23 cellular contexts compared by ENCODE assay signal in the genomic region with DNA sequence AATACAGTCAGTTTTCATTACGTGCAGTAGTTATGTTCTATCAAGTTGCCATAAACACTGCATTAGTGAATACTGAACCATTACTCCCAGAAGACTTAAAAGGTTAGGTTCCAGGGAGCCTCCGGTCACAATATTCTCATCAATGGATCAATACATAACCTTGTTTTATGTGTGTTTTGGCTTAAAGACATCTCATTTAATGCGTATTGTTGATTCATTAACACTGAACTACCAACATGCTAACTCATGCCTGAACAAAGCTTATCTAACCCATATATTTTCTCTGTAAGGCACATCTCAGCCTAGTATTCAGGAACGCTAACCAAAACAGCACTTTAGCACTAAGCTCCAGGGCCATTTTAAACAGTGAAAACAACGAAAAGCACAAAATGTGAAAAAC.
"Had no signal": no experiment of that assay in that cellular context is flagged by ENCODE, and none has a peak within 500 bp of the region (broad histone marks: within the 10 kb centered on the region; RNA-seq: fewer than 3 reads in every experiment).

No MANE protein-coding gene starts in this region.

- H3K4me1 Mint-ChIP-seq: immature natural killer cell; naive thymus-derived CD4-positive, alpha-beta T cell had no signal

- H3K27ac Mint-ChIP-seq: immature natural killer cell; memory B cell; naive thymus-derived CD4-positive, alpha-beta T cell; natural killer cell treated with Interleukin-12 subunit alpha and Interleukin-12 subunit beta and Interleukin-15 and Interleukin-18, amount 100 ng/mL, for 72 hours; progenitor cell of endocrine pancreas; stimulated activated effector memory CD8-positive, alpha-beta T cell treated with anti-CD3 and anti-CD28 coated beads, Interleukin-12 subunit alpha, Interleukin-12 subunit beta, amount 100 ng/mL, for 72 hours; stimulated activated naive CD8-positive, alpha-beta T cell treated with anti-CD3 and anti-CD28 coated beads, Interleukin-15, Interleukin-2, amounts not matched to agents 100 ng/mL and 50 ng/mL, for 24 hours had no signal

- H3K27me3 ChIP-seq: ovary, right atrium auricular region, suprapubic skin, tibial artery, upper lobe of right lung had no signal

- H3K36me3 Mint-ChIP-seq: stimulated activated effector memory CD8-positive, alpha-beta T cell treated with anti-CD3 and anti-CD28 coated beads, Interleukin-12 subunit alpha, Interleukin-12 subunit beta, amount 100 ng/mL, for 72 hours had no signal

- H3K9me3 Mint-ChIP-seq: natural killer cell treated with Interleukin-12 subunit alpha and Interleukin-12 subunit beta and Interleukin-15 and Interleukin-18, amount 100 ng/mL, for 72 hours; stimulated activated effector memory CD8-positive, alpha-beta T cell treated with anti-CD3 and anti-CD28 coated beads, Interleukin-12 subunit alpha, Interleukin-12 subunit beta, amount 100 ng/mL, for 72 hours had no signal

- H3K27ac ChIP-seq: left ventricle myocardium inferior, ovary, right atrium auricular region, suprapubic skin, thoracic aorta, tibial artery, upper lobe of right lung had no signal

- H3K4me3 ChIP-seq: left ventricle myocardium inferior, lung, mucosa of descending colon, ovary, right atrium auricular region, skin epidermis, suprapubic skin, thoracic aorta, tibial artery, upper lobe of right lung had no signal

- H3K4me3 Mint-ChIP-seq: immature natural killer cell; memory B cell; naive thymus-derived CD4-positive, alpha-beta T cell; natural killer cell treated with Interleukin-12 subunit alpha and Interleukin-12 subunit beta and Interleukin-15 and Interleukin-18, amount 100 ng/mL, for 72 hours; stimulated activated effector memory CD8-positive, alpha-beta T cell treated with anti-CD3 and anti-CD28 coated beads, Interleukin-12 subunit alpha, Interleukin-12 subunit beta, amount 100 ng/mL, for 72 hours; stimulated activated naive CD8-positive, alpha-beta T cell treated with anti-CD3 and anti-CD28 coated beads, Interleukin-15, Interleukin-2, amounts not matched to agents 100 ng/mL and 50 ng/mL, for 24 hours had no signal

- H3K9me3 ChIP-seq: ovary, right atrium auricular region, suprapubic skin, thoracic aorta, tibial artery had no signal

- H3K4me1 ChIP-seq: left ventricle myocardium inferior, right atrium auricular region, tibial artery, upper lobe of right lung had no signal

- ATAC-seq: mucosa of descending colon; naive thymus-derived CD4-positive, alpha-beta T cell; natural killer cell treated with Interleukin-12 subunit alpha and Interleukin-12 subunit beta and Interleukin-15 and Interleukin-18, amount 100 ng/mL, for 72 hours; sciatic nerve; stimulated activated effector memory CD8-positive, alpha-beta T cell treated with anti-CD3 and anti-CD28 coated beads, Interleukin-12 subunit alpha, Interleukin-12 subunit beta, amount 100 ng/mL, for 72 hours; upper lobe of right lung had no signal

- DNase-seq: hypothalamus; immature natural killer cell; left ventricle myocardium inferior; midbrain; mucosa of descending colon; naive thymus-derived CD4-positive, alpha-beta T cell; ovary; stimulated activated CD4-positive, alpha-beta T cell treated with anti-CD3 and anti-CD28 coated beads, Interleukin-4, amount 100 ng/mL, for 24 hours; stimulated activated naive CD4-positive, alpha-beta T cell; tibial artery; trophoblast cell; upper lobe of right lung had no signal

- H3K36me3 ChIP-seq: left ventricle myocardium inferior, ovary, right atrium auricular region, suprapubic skin, thoracic aorta, tibial artery, upper lobe of right lung had no signal
